Comparison of ENCODE assay signal across 8 cellular contexts in genomic region chr4:87209696-87210095, GRCh38. TPM values are rescaled to one million over a fixed set of nuclear protein-coding genes. Genes with fewer than 3 reads are reported as not detected.
A peak's percentile ranks its signal among the peaks of the same experiment; 100 is the strongest.
DNase-seq lines count a peak whose midpoint lies in the region; ATAC-seq and TF ChIP-seq lines count a peak whose summit lies in the region.

No MANE protein-coding gene starts in this region.

- ATAC-seq in CD8-positive, alpha-beta T cell, result peak; percentile 77
- ATAC-seq in GM21360 (IDR thresholded peaks at IDR 0.05; ENCODE audit: unreplicated experiment) (peak; percentile 78), HG03565 (IDR thresholded peaks at IDR 0.05; ENCODE audit: unreplicated experiment) (peak; percentile 62), HG03439 (IDR thresholded peaks at IDR 0.05; ENCODE audit: unreplicated experiment) (no peak)

- H3K27ac Mint-ChIP-seq in CD8-positive, alpha-beta T cell, result peak overlapping the region; percentile 49

- no peak for TF ChIP-seq CTCF in CD8-positive, alpha-beta T cell (IDR thresholded peaks at IDR 0.05)
- no peak for TF ChIP-seq CTCF in tibial artery (IDR thresholded peaks at IDR 0.05)

- H3K4me3 ChIP-seq in CD8-positive, alpha-beta T cell (ENCODE audit: low read depth, low read length), result no peak overlapping the region
- H3K4me3 ChIP-seq in tibial artery, result no peak overlapping the region

- H3K36me3 Mint-ChIP-seq in CD8-positive, alpha-beta T cell, result peaks cover 17% of the 10 kb centered on the region

- H3K4me1 ChIP-seq in CD8-positive, alpha-beta T cell (ENCODE audit: insufficient read depth, low read length), result no peaks in the 10 kb centered on the region
- peaks cover 0 to 29% (median 4%) of the 10 kb centered on the region in 4 donors for H3K4me1 ChIP-seq in tibial artery

- TF ChIP-seq POLR2A in erythroblast (IDR thresholded peaks at IDR 0.05; ENCODE audit: low read length), result no peak

- CTCF ChIA-PET in CD8-positive, alpha-beta T cell (lab: Charles Lee), result interaction anchor here (0.6 to 1.8 kb wide), 3 partner anchors 10 to 275 kb away, joined by 3 to 12 read pairs (median 3); partner anchors contain the start of genes AFF1 and KLHL8

- POLR2A ChIA-PET in CD8-positive, alpha-beta T cell (lab: Charles Lee), result interaction anchor here (2.4 kb wide), 1 partner anchor 10 kb away, joined by 8 read pairs; no protein-coding TSS in a partner anchor

- DNase-seq in CD8-positive, alpha-beta T cell, result peak in 1 of 7 experiments; percentile 49
- DNase-seq in erythroblast (lab: John Stamatoyannopoulos, UW), result peak; percentile 42 to 49
- peak; percentile 57 to 72 for DNase-seq in tibial artery
- no peak for DNase-seq in epidermal melanocyte (ENCODE audit: insufficient read length, low spot score)
- DNase-seq in NCI-H524 (lab: John Stamatoyannopoulos, UW), result no peak

- no peaks in the 10 kb centered on the region for H3K27me3 Mint-ChIP-seq in CD8-positive, alpha-beta T cell (ENCODE audit: low read depth)

- H3K4me3 Mint-ChIP-seq in CD8-positive, alpha-beta T cell, result peak overlapping the region; percentile 62

- H3K36me3 ChIP-seq in CD8-positive, alpha-beta T cell (ENCODE audit: insufficient read depth, low read length), result no peaks in the 10 kb centered on the region
- peaks cover 0 to 4% (median 0%) of the 10 kb centered on the region in 3 donors for H3K36me3 ChIP-seq in tibial artery

- H3K27me3 ChIP-seq in CD8-positive, alpha-beta T cell (ENCODE audit: insufficient read depth, low read length), result no peaks in the 10 kb centered on the region
- no peaks in the 10 kb centered on the region for H3K27me3 ChIP-seq in tibial artery

- H3K9me3 ChIP-seq in CD8-positive, alpha-beta T cell (ENCODE audit: low read length), result no peaks in the 10 kb centered on the region
- H3K9me3 ChIP-seq in tibial artery, result no peaks in the 10 kb centered on the region

- intact Hi-C loops in CD8-positive, alpha-beta T cell (cut with DNase I, micrococcal nuclease), result no loop called here
- intact Hi-C loops in tibial artery (cut with DNase I; ENCODE audit: low total_unique reads), result no loop called here

- no peaks in the 10 kb centered on the region for H3K9me3 Mint-ChIP-seq in CD8-positive, alpha-beta T cell

- no peak overlapping the region for H3K27ac ChIP-seq in CD8-positive, alpha-beta T cell (ENCODE audit: low read depth, low read length)
- H3K27ac ChIP-seq in tibial artery, result no peak overlapping the region

- peaks cover 38% of the 10 kb centered on the region for H3K4me1 Mint-ChIP-seq in CD8-positive, alpha-beta T cell (ENCODE audit: low read depth)

RNA-seq across cellular contexts. Expression of gene KLHL8, which starts 10.7 kb away (rescaled TPM):
- total RNA-seq in CD8-positive, alpha-beta T cell, result 1 to 10 TPM; 8.2 to 8.7 TPM

Comparison
In these comparisons a context has a peak if more than half of its experiments do, and no peak if none do; other contexts are left out.
1. DNase-seq: peak in erythroblast (2 of 2) and tibial artery (2 of 2); none in epidermal melanocyte (single experiment) and NCI-H524 (0 of 2).